In the genomic region with DNA sequence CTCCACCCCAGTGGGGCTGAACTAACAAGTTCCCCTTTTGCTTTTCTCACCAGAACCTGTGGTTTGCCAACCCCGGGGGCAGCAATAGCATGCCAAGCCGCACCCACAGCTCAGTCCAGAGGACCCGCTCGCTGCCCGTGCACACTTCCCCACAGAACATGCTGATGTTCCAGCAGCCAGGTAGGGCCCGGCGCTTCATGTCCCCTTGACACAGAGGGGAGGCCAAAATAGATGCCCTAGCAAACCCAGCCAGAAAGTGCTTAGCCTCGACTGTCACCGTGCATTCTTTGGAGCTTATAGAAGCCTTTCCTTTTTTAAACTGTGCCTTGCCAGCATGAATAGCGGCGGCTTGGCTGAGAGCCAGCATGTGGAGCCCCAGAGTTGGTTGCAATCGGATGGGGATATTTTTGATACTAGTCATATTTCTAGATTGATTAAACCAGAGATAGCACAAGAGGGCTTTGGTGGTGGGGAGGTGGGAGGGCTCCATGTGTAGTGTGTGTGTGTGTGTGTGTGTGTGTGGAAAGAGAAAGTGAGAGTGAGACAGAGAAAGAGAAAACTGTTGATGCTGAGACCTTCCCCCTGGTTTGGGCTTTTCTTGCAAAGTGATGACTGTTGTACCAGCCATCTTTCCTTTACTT, we compare ENCODE assay signal across 10 cellular contexts.
DNase-seq lines count a peak whose midpoint lies in the region; ATAC-seq and TF ChIP-seq lines count a peak whose summit lies in the region.
"Had no signal": no experiment of that assay in that cellular context is flagged by ENCODE, and none has a peak within 500 bp of the region (broad histone marks: within the 10 kb centered on the region; RNA-seq: fewer than 3 reads in every experiment).

No MANE protein-coding gene starts in this region.

- peak overlapping the region in 1 of 2 donors; percentile 42 for H3K9ac ChIP-seq in liver (ENCODE audit: low read depth in 1 of 2, low read length in 2 of 2)

- peaks cover 0 to 3% (median 2%) of the 10 kb centered on the region in 4 donors for H3K36me3 ChIP-seq in liver (ENCODE audit: control insufficient read depth in 4 of 4, insufficient read depth in 3 of 4, low read depth in 1 of 4, low read length in 3 of 4)

- peak overlapping the region; percentile 33 to 81 for H3K27ac ChIP-seq in liver (ENCODE audit: low read depth in 1 of 2, low read length in 2 of 2)
- H3K27ac ChIP-seq: skin epidermis had no signal

- H3K4me3 ChIP-seq in liver (ENCODE audit: low read depth in 1 of 3, low read length in 3 of 3) = no peak overlapping the region
- H3K4me3 ChIP-seq: skin epidermis had no signal

- peaks cover 62% of the 10 kb centered on the region for H3K4me1 Mint-ChIP-seq in stimulated activated naive CD8-positive, alpha-beta T cell treated with anti-CD3 and anti-CD28 coated beads, Interleukin-15, Interleukin-2, amounts not matched to agents 100 ng/mL and 50 ng/mL, for 24 hours (ENCODE audit: low read depth)

- DNase-seq in SKM-1 treated with dmso at 0.1 percent for 144 hours (lab: John Stamatoyannopoulos, UW; ENCODE audit: unreplicated experiment) = peak; percentile 5
- DNase-seq in SKM-1 (lab: John Stamatoyannopoulos, UW; ENCODE audit: unreplicated experiment) = no peak
- peak; percentile 3 for DNase-seq in SIG-M5 (lab: John Stamatoyannopoulos, UW)
- DNase-seq in activated naive CD4-positive, alpha-beta T cell treated with anti-CD3 and anti-CD28 coated beads, Interleukin-2, amount 50 U/mL, for 72 hours (ENCODE audit: low spot score in 2 of 2) = peak; percentile 73 to 82
- DNase-seq in ureter (ENCODE audit: low spot score) = no peak
- DNase-seq in NCI-H1417 (lab: John Stamatoyannopoulos, UW) = no peak

- peaks cover 10% of the 10 kb centered on the region for H3K27me3 Mint-ChIP-seq in stimulated activated naive CD8-positive, alpha-beta T cell treated with anti-CD3 and anti-CD28 coated beads, Interleukin-15, Interleukin-2, amounts not matched to agents 100 ng/mL and 50 ng/mL, for 24 hours

- peaks cover 0 to 8% of the 10 kb centered on the region in 2 donors for H3K36me3 Mint-ChIP-seq in activated naive CD4-positive, alpha-beta T cell treated with anti-CD3 and anti-CD28 coated beads, Interleukin-2, amount 50 U/mL, for 72 hours
- peaks cover 10% of the 10 kb centered on the region for H3K36me3 Mint-ChIP-seq in stimulated activated naive CD8-positive, alpha-beta T cell treated with anti-CD3 and anti-CD28 coated beads, Interleukin-15, Interleukin-2, amounts not matched to agents 100 ng/mL and 50 ng/mL, for 24 hours (ENCODE audit: low read depth)

- H3K9me3 ChIP-seq in liver (ENCODE audit: control insufficient read depth in 4 of 4, low read length in 3 of 4) = no peaks in the 10 kb centered on the region

- peak overlapping the region; percentile 58 for H3K4me3 Mint-ChIP-seq in stimulated activated naive CD8-positive, alpha-beta T cell treated with anti-CD3 and anti-CD28 coated beads, Interleukin-15, Interleukin-2, amounts not matched to agents 100 ng/mL and 50 ng/mL, for 24 hours
- H3K4me3 Mint-ChIP-seq: CD4-positive, CD25-positive, alpha-beta regulatory T cell had no signal

- no peaks in the 10 kb centered on the region for H3K27me3 ChIP-seq in liver (ENCODE audit: control insufficient read depth in 4 of 4, insufficient read depth in 4 of 4, low read length in 3 of 4)

- H3K27ac Mint-ChIP-seq in activated naive CD4-positive, alpha-beta T cell treated with anti-CD3 and anti-CD28 coated beads, Interleukin-2, amount 50 U/mL, for 72 hours = peak overlapping the region; percentile 45 to 86
- H3K27ac Mint-ChIP-seq in stimulated activated naive CD8-positive, alpha-beta T cell treated with anti-CD3 and anti-CD28 coated beads, Interleukin-15, Interleukin-2, amounts not matched to agents 100 ng/mL and 50 ng/mL, for 24 hours = peak overlapping the region; percentile 75

- no peaks in the 10 kb centered on the region for H3K9me3 Mint-ChIP-seq in activated naive CD4-positive, alpha-beta T cell treated with anti-CD3 and anti-CD28 coated beads, Interleukin-2, amount 50 U/mL, for 72 hours
- no peaks in the 10 kb centered on the region for H3K9me3 Mint-ChIP-seq in stimulated activated naive CD8-positive, alpha-beta T cell treated with anti-CD3 and anti-CD28 coated beads, Interleukin-15, Interleukin-2, amounts not matched to agents 100 ng/mL and 50 ng/mL, for 24 hours
- H3K9me3 Mint-ChIP-seq: CD4-positive, CD25-positive, alpha-beta regulatory T cell had no signal

- peaks cover 11 to 64% (median 51%) of the 10 kb centered on the region in 4 donors for H3K4me1 ChIP-seq in liver (ENCODE audit: control insufficient read depth in 4 of 4, insufficient read depth in 4 of 4, low read length in 3 of 4)

- no peak for TF ChIP-seq RAD21 in liver (IDR thresholded peaks at IDR 0.05)

- peak; percentile 51 to 59 for ATAC-seq in activated naive CD4-positive, alpha-beta T cell treated with anti-CD3 and anti-CD28 coated beads, Interleukin-2, amount 50 U/mL, for 72 hours

- no peak for TF ChIP-seq CTCF in liver (IDR thresholded peaks at IDR 0.05; ENCODE audit: low read depth, low read length, missing input control)

- 25% methylated on average over 12 of the region's 12 CpGs for WGBS in liver

TF ChIP-seq in liver, 16 proteins besides CTCF, POLR2A, EP300 and RAD21:
- TF ChIP-seq TAF1 (conservative IDR thresholded peaks at IDR 0.05) (no peak), REST (IDR thresholded peaks at IDR 0.05) (peak; percentile 18)
- TF ChIP-seq, protein P1, sequence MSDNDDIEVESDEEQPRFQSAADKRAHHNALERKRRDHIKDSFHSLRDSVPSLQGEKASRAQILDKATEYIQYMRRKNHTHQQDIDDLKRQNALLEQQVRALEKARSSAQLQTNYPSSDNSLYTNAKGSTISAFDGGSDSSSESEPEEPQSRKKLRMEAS (IDR thresholded peaks at IDR 0.05) = no peak

Comparison
In these comparisons a context has a peak if more than half of its experiments do, and no peak if none do; other contexts are left out.
1. DNase-seq: peak in SKM-1 treated with dmso at 0.1 percent for 144 hours (single experiment), SIG-M5 (single experiment) and activated naive CD4-positive, alpha-beta T cell treated with anti-CD3 and anti-CD28 coated beads, Interleukin-2, amount 50 U/mL, for 72 hours (2 of 2); none in SKM-1 (single experiment), ureter (single experiment) and NCI-H1417 (0 of 3).